Comparison of ENCODE assay signal across 33 cellular contexts in genomic region chr5:54438601-54439399, GRCh38. TPM values are rescaled to one million over a fixed set of nuclear protein-coding genes. Genes with fewer than 3 reads are reported as not detected.
DNase-seq lines count a peak whose midpoint lies in the region; ATAC-seq and TF ChIP-seq lines count a peak whose summit lies in the region.
"Had no signal": no experiment of that assay in that cellular context is flagged by ENCODE, and none has a peak within 500 bp of the region (broad histone marks: within the 10 kb centered on the region; RNA-seq: fewer than 3 reads in every experiment).

No MANE protein-coding gene starts in this region.

- no peaks in the 10 kb centered on the region for H3K27me3 ChIP-seq in hepatocyte
- H3K27me3 ChIP-seq in left lung, result no peaks in the 10 kb centered on the region
- H3K27me3 ChIP-seq: ascending aorta, Peyer's patch, SJCRH30, stomach, thyroid gland had no signal

- DNase-seq in CD1c-positive myeloid dendritic cell (ENCODE audit: extremely low spot score) (peak; percentile 56), MV-4-11 (lab: John Stamatoyannopoulos, UW) (peak; percentile 72), SKM-1 treated with dmso at 0.1 percent for 144 hours (lab: John Stamatoyannopoulos, UW; ENCODE audit: unreplicated experiment) (peak; percentile 75), hepatocyte (ENCODE audit: low spot score) (peak; percentile 28), left lung (no peak), Right ventricle myocardium superior (no peak), retina (no peak)
- no peak for DNase-seq in activated CD8-positive, alpha-beta T cell treated with anti-CD3 and anti-CD28 coated beads for 36 hours
- DNase-seq: activated CD4-positive, alpha-beta T cell treated with anti-CD3 and anti-CD28 coated beads for 48 hours; activated effector memory CD4-positive, alpha-beta T cell treated with anti-CD3 and anti-CD28 coated beads, Interleukin-2, amount 50 U/mL, for 16 hours; activated naive CD8-positive, alpha-beta T cell treated with anti-CD3 and anti-CD28 coated beads, Interleukin-2, amount 10 ng/mL, durations not matched to agents 7 days and 5 days; activated T-cell treated with anti-CD3 and anti-CD28 coated beads, Interleukin-2, amount 50 U/mL, for 1 hour; AML-193; caudate nucleus; CD4-positive, alpha-beta memory T cell; cortex of kidney; DMS153; GF-D8; HCEC 1CT; hypothalamus; naive thymus-derived CD8-positive, alpha-beta T cell; NCI-H446 treated with DMSO at 0.1 percent for 48 hours; occipital lobe; Peyer's patch; SJCRH30; stomach; thyroid gland had no signal

- no peaks in the 10 kb centered on the region for H3K79me2 ChIP-seq in hepatocyte

- H3K4me3 Mint-ChIP-seq in activated CD8-positive, alpha-beta T cell treated with anti-CD3 and anti-CD28 coated beads for 36 hours, result no peak overlapping the region
- H3K4me3 Mint-ChIP-seq: activated naive CD8-positive, alpha-beta T cell treated with anti-CD3 and anti-CD28 coated beads, Interleukin-2, amount 10 ng/mL, durations not matched to agents 7 days and 5 days; CD4-positive, alpha-beta memory T cell; mesothelial cell of epicardium; naive thymus-derived CD8-positive, alpha-beta T cell; T-helper 1 cell treated with Interleukin-12 subunit alpha and Interleukin-12 subunit beta and Interleukin-4 antibody, amounts not matched to agents 30 μg/mL and 1 μg/mL, for 36 hours had no signal

- H3K4me3 ChIP-seq in hepatocyte, result no peak overlapping the region
- H3K4me3 ChIP-seq in left lung, result no peak overlapping the region
- H3K4me3 ChIP-seq: ascending aorta, Peyer's patch, SJCRH30, stomach, thyroid gland had no signal

- H3K27me3 Mint-ChIP-seq in activated CD8-positive, alpha-beta T cell treated with anti-CD3 and anti-CD28 coated beads for 36 hours, result no peaks in the 10 kb centered on the region
- H3K27me3 Mint-ChIP-seq: activated naive CD8-positive, alpha-beta T cell treated with anti-CD3 and anti-CD28 coated beads, Interleukin-2, amount 10 ng/mL, durations not matched to agents 7 days and 5 days; naive thymus-derived CD8-positive, alpha-beta T cell had no signal

- CTCF ChIA-PET in activated CD8-positive, alpha-beta T cell treated with anti-CD3 and anti-CD28 coated beads for 36 hours (lab: Charles Lee), result interaction anchor here (1.1 to 3.2 kb wide), 2 partner anchors 20 to 50 kb away, joined by 3 to 23 read pairs; no protein-coding TSS in a partner anchor

- no peaks in the 10 kb centered on the region for H4K20me1 ChIP-seq in hepatocyte (ENCODE audit: insufficient read depth, poor library complexity, severe bottlenecking)

- H3K27ac ChIP-seq in hepatocyte, result peak overlapping the region; percentile 89
- no peak overlapping the region for H3K27ac ChIP-seq in left lung
- H3K27ac ChIP-seq: ascending aorta, Peyer's patch, SJCRH30, stomach, thyroid gland had no signal

- POLR2A ChIA-PET in activated CD8-positive, alpha-beta T cell treated with anti-CD3 and anti-CD28 coated beads for 36 hours (lab: Charles Lee), result no interaction called here

- no peaks in the 10 kb centered on the region for H3K9me3 Mint-ChIP-seq in activated CD8-positive, alpha-beta T cell treated with anti-CD3 and anti-CD28 coated beads for 36 hours
- H3K9me3 Mint-ChIP-seq: activated naive CD8-positive, alpha-beta T cell treated with anti-CD3 and anti-CD28 coated beads, Interleukin-2, amount 10 ng/mL, durations not matched to agents 7 days and 5 days; CD4-positive, alpha-beta memory T cell; mesothelial cell of epicardium; T-helper 1 cell treated with Interleukin-12 subunit alpha and Interleukin-12 subunit beta and Interleukin-4 antibody, amounts not matched to agents 30 μg/mL and 1 μg/mL, for 36 hours had no signal

- H3K36me3 ChIP-seq in hepatocyte (replicated peaks; ENCODE audit: insufficient read depth, low read depth), result no peaks in the 10 kb centered on the region
- H3K36me3 ChIP-seq in left lung, result no peaks in the 10 kb centered on the region
- H3K36me3 ChIP-seq: ascending aorta, Peyer's patch, SJCRH30, stomach, thyroid gland had no signal

- no peak for ATAC-seq in activated CD8-positive, alpha-beta T cell treated with anti-CD3 and anti-CD28 coated beads for 36 hours
- ATAC-seq in left lung, result no peak
- ATAC-seq in Right ventricle myocardium superior (ENCODE audit: poor library complexity), result no peak
- ATAC-seq: naive thymus-derived CD8-positive, alpha-beta T cell had no signal

- H3K9me3 ChIP-seq in hepatocyte (ENCODE audit: low read depth), result no peaks in the 10 kb centered on the region
- no peaks in the 10 kb centered on the region for H3K9me3 ChIP-seq in left lung
- H3K9me3 ChIP-seq: ascending aorta, Peyer's patch, SJCRH30, stomach, thyroid gland had no signal

- intact Hi-C loops in activated CD8-positive, alpha-beta T cell treated with anti-CD3 and anti-CD28 coated beads for 36 hours (cut with micrococcal nuclease), result no loop called here
- intact Hi-C loops in left lung (cut with DNase I) (no loop called here), Right ventricle myocardium superior (cut with DNase I) (no loop called here)

- H3K4me1 Mint-ChIP-seq in activated CD8-positive, alpha-beta T cell treated with anti-CD3 and anti-CD28 coated beads for 36 hours (ENCODE audit: low read depth), result peaks cover 20% of the 10 kb centered on the region

- WGBS in hepatocyte (ENCODE audit: low lambda C conversion rate, missing lambda C conversion rate), result 68% methylated on average over 7 of the region's 7 CpGs

- no peak overlapping the region for H3K27ac Mint-ChIP-seq in activated CD8-positive, alpha-beta T cell treated with anti-CD3 and anti-CD28 coated beads for 36 hours
- H3K27ac Mint-ChIP-seq: activated naive CD8-positive, alpha-beta T cell treated with anti-CD3 and anti-CD28 coated beads, Interleukin-2, amount 10 ng/mL, durations not matched to agents 7 days and 5 days; CD4-positive, alpha-beta memory T cell; mesothelial cell of epicardium; T-helper 1 cell treated with Interleukin-12 subunit alpha and Interleukin-12 subunit beta and Interleukin-4 antibody, amounts not matched to agents 30 μg/mL and 1 μg/mL, for 36 hours had no signal

- H3K4me1 ChIP-seq in hepatocyte (ENCODE audit: insufficient read depth), result peaks cover 16% of the 10 kb centered on the region
- H3K4me1 ChIP-seq in left lung, result no peaks in the 10 kb centered on the region
- H3K4me1 ChIP-seq: ascending aorta, Peyer's patch, SJCRH30, stomach, thyroid gland had no signal

- no peaks in the 10 kb centered on the region for H3K36me3 Mint-ChIP-seq in activated CD8-positive, alpha-beta T cell treated with anti-CD3 and anti-CD28 coated beads for 36 hours (ENCODE audit: low read depth)
- H3K36me3 Mint-ChIP-seq: activated naive CD8-positive, alpha-beta T cell treated with anti-CD3 and anti-CD28 coated beads, Interleukin-2, amount 10 ng/mL, durations not matched to agents 7 days and 5 days; CD4-positive, alpha-beta memory T cell; mesothelial cell of epicardium; naive thymus-derived CD8-positive, alpha-beta T cell had no signal

- TF ChIP-seq CTCF in hepatocyte (IDR thresholded peaks at IDR 0.05; ENCODE audit: poor library complexity) (no peak), left lung (IDR thresholded peaks at IDR 0.05) (no peak)
- TF ChIP-seq CTCF in activated CD8-positive, alpha-beta T cell treated with anti-CD3 and anti-CD28 coated beads for 36 hours (IDR thresholded peaks at IDR 0.05), result no peak

- H3K9me2 ChIP-seq in hepatocyte (replicated peaks; ENCODE audit: insufficient read depth), result no peaks in the 10 kb centered on the region

- H2AFZ ChIP-seq in hepatocyte, result no peak overlapping the region

- no peak overlapping the region for H3K4me2 ChIP-seq in hepatocyte

RNA-seq across cellular contexts. Expression of gene HSPB3, which starts 16.7 kb away (rescaled TPM):
- total RNA-seq in hepatocyte (1.8 and 3.2 TPM in 2 replicates), left lung (1 to 10 TPM in 1 of 2 donors, under 1 TPM in 1; 0.32 to 1.1 TPM), Right ventricle myocardium superior (596 TPM)
- 0.41 and 0.77 TPM in 2 replicates for polyA plus RNA-seq in hepatocyte
- total RNA-seq in activated CD8-positive, alpha-beta T cell treated with anti-CD3 and anti-CD28 coated beads for 36 hours, result not detected
- total RNA-seq: activated CD8-positive, alpha-beta memory T cell treated with anti-CD3 and anti-CD28 coated beads for 36 hours; activated naive CD8-positive, alpha-beta T cell treated with anti-CD3 and anti-CD28 coated beads, Interleukin-2, amount 10 ng/mL, durations not matched to agents 7 days and 5 days; ascending aorta; CD4-positive, alpha-beta memory T cell; mesothelial cell of epicardium; naive thymus-derived CD8-positive, alpha-beta T cell; Peyer's patch; pulmonary artery endothelial cell; thyroid gland had no signal
- polyA plus RNA-seq: CD4-positive, alpha-beta memory T cell; liver; naive thymus-derived CD8-positive, alpha-beta T cell had no signal

Comparison
In these comparisons a context has a peak if more than half of its experiments do, and no peak if none do; other contexts are left out.
1. DNase-seq: peak in CD1c-positive myeloid dendritic cell (single experiment), MV-4-11 (single experiment), SKM-1 treated with dmso at 0.1 percent for 144 hours (single experiment) and hepatocyte (single experiment); none in activated CD8-positive, alpha-beta T cell treated with anti-CD3 and anti-CD28 coated beads for 36 hours (single experiment), left lung (0 of 2), Right ventricle myocardium superior (single experiment) and retina (single experiment).
2. RNA of gene HSPB3, which starts 16.7 kb away (total RNA-seq): 596 TPM in Right ventricle myocardium superior (single experiment); 1.8 to 3.2 TPM in hepatocyte, 0.32 to 1.1 TPM in left lung and not detected in activated CD8-positive, alpha-beta T cell treated with anti-CD3 and anti-CD28 coated beads for 36 hours; every median in the first group is over 100 times any median in the second.